Comparison of ENCODE assay signal across 13 cellular contexts in the genomic region with DNA sequence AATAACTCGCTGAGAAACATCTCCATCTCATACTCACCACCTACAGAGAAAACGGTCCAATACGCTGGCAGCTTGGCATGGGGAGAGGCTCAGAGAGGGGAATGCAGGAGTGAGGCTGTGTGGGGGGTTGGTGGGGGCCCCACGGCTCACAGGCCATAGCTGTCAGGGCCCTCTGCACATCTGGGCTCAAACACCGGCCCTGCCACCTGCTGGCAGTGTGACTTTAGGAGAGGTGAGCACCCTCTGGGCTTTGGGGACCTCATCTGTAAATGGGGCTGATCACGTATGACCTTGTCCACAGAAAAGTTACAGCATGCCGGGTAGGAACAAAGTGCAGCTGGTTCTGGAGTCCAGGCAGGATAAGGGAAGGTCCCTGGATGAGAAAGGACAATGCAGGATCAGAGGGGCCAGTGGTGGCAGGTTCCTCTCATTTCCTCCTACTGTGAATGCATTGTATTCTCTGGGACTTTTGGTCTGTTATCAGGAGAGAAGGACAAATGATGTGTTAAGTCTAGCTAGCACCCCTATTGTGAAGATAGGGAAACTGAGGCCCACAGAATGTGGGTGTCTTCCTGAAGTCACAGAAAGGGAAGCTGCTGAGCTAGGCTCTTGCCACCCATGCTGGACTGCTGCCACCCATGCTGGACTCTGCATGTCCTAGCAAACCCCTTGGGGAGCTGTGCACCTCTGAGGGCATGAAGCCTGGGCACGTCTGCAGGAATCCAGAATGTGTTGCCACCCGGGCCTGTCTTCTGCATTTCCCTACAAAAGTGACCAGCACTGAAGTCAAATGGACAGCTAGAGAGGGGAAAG.
DNase-seq lines count a peak whose midpoint lies in the region; ATAC-seq, FAIRE-seq and TF ChIP-seq lines count a peak whose summit lies in the region.
"Had no signal": no experiment of that assay in that cellular context is flagged by ENCODE, and none has a peak within 500 bp of the region (broad histone marks: within the 10 kb centered on the region; RNA-seq: fewer than 3 reads in every experiment).

No MANE protein-coding gene starts in this region.

- intact Hi-C loops in cardiac septum (cut with DNase I), result loop anchor here (5.0 kb wide), 1 partner anchor 126 kb away; no protein-coding TSS in a partner anchor
- intact Hi-C loops in Right ventricle myocardium inferior (cut with DNase I), result no loop called here
- intact Hi-C loops in thyroid gland (cut with DNase I), result no loop called here

- CTCF ChIA-PET in H1 (lab: Charles Lee; ENCODE audit: partially characterized antibody), result interaction anchor here (0.9 to 2.4 kb wide), 11 partner anchors 9 to 178 kb away, joined by 3 to 10 read pairs (median 3); no protein-coding TSS in a partner anchor

- H2BK12ac ChIP-seq in H1 (ENCODE audit: low read depth, low read length), result peak overlapping the region; percentile 9; the same call in 1 of the 2 replicates

- no peak overlapping the region for H4K5ac ChIP-seq in H1 (ENCODE audit: insufficient read length, low read depth, low read length)

- no peak overlapping the region for H4K91ac ChIP-seq in H1 (replicated peaks; ENCODE audit: insufficient read length, low read length)

- no peak for TF ChIP-seq EP300 in H1 (IDR thresholded peaks at IDR 0.05; ENCODE audit: borderline replicate concordance in 1 of 2, low read depth in 2 of 2, low read length in 2 of 2)

- no peaks in the 10 kb centered on the region for H3K23me2 ChIP-seq in H1 (ENCODE audit: low read depth, low read length)

- H4K20me1 ChIP-seq in Loucy (ENCODE audit: insufficient read depth, low read length, poor library complexity, severe bottlenecking) (no peaks in the 10 kb centered on the region), H1 (replicated peaks in 1 of 2; ENCODE audit: control insufficient read depth in 1 of 2, insufficient read depth in 2 of 2, low read length in 2 of 2) (no peaks in the 10 kb centered on the region), GM23248 (ENCODE audit: insufficient read depth) (no peaks in the 10 kb centered on the region)

- no peak for FAIRE-seq in H1 (lab: Jason Lieb, UNC)
- FAIRE-seq: keratinocyte had no signal

- H2AFZ ChIP-seq in Loucy (ENCODE audit: low read length), result peak overlapping the region; percentile 42
- no peak overlapping the region for H2AFZ ChIP-seq in H1 (ENCODE audit: low read length)
- no peak overlapping the region for H2AFZ ChIP-seq in GM23248

- TF ChIP-seq CTCF in Loucy (conservative IDR thresholded peaks at IDR 0.05; ENCODE audit: low read length) (peak; percentile 60), H1 (IDR thresholded peaks at IDR 0.05; ENCODE audit: control extremely low read depth in 1 of 3, insufficient read depth in 1 of 3, low read depth in 1 of 3, low read length in 3 of 3) (0 out of 4 replicates have a peak, but pooled peaks of 1 of the 3 experiments have one; percentile 11), thyroid gland (IDR thresholded peaks at IDR 0.05) (peak in 3 of 6 experiments; percentile 28 to 34 (median 29))

- no peak overlapping the region for H3K14ac ChIP-seq in H1 (ENCODE audit: insufficient read length)

- H3K4ac ChIP-seq in H1 (replicated peaks; ENCODE audit: insufficient read length, low read depth, low read length), result no peak overlapping the region

- no peak overlapping the region for H3K56ac ChIP-seq in H1 (replicated peaks; ENCODE audit: insufficient read length, low read depth, low read length)

- DNase-seq in cardiac septum (ENCODE audit: low spot score) (peak; percentile 50), Right ventricle myocardium inferior (ENCODE audit: missing footprints) (no peak), H1 (ENCODE audit: low read depth in 1 of 2, low spot score in 2 of 2) (no peak), thyroid gland (peak; percentile 35 to 43), NCI-H1048 (lab: John Stamatoyannopoulos, UW) (no peak), GM23248 (no peak), NCI-H1417 treated with DMSO at 0.1 percent for 48 hours (lab: John Stamatoyannopoulos, UW) (no peak)
- DNase-seq: esophagus squamous epithelium, NCI-H510A, transverse colon had no signal

- H3K36me3 ChIP-seq in Loucy (ENCODE audit: insufficient read depth, low read length), result no peaks in the 10 kb centered on the region
- H3K36me3 ChIP-seq in H1 (ENCODE audit: control insufficient read depth in 2 of 4, insufficient read depth in 4 of 4, low read length in 3 of 4), result no peaks in the 10 kb centered on the region
- no peaks in the 10 kb centered on the region for H3K36me3 ChIP-seq in thyroid gland
- no peaks in the 10 kb centered on the region for H3K36me3 ChIP-seq in GM23248 (ENCODE audit: low read depth)
- H3K36me3 ChIP-seq: breast epithelium, esophagus squamous epithelium, transverse colon had no signal

- H3K4me3 ChIP-seq in Loucy (ENCODE audit: low read length, poor library complexity, severe bottlenecking), result no peak overlapping the region
- no peak overlapping the region for H3K4me3 ChIP-seq in H1 (ENCODE audit: extremely low read depth in 1 of 4, insufficient read depth in 2 of 4, low read depth in 3 of 4, low read length in 4 of 4)
- no peak overlapping the region for H3K4me3 ChIP-seq in thyroid gland (replicated peaks in 1 of 3)
- no peak overlapping the region for H3K4me3 ChIP-seq in GM23248
- H3K4me3 ChIP-seq: breast epithelium, esophagus squamous epithelium, transverse colon had no signal

- no peak overlapping the region for H3K9ac ChIP-seq in Loucy (ENCODE audit: low read depth, low read length, poor library complexity, severe bottlenecking)
- no peak overlapping the region for H3K9ac ChIP-seq in H1 (replicated peaks in 1 of 4; ENCODE audit: extremely low read depth in 1 of 4, low read depth in 3 of 4, low read length in 3 of 4)
- H3K9ac ChIP-seq in GM23248, result no peak overlapping the region

- no peaks in the 10 kb centered on the region for H3K79me1 ChIP-seq in H1 (ENCODE audit: low read depth, low read length)

- H2BK5ac ChIP-seq in H1 (ENCODE audit: low read depth, low read length), result no peak overlapping the region

- no peak overlapping the region for H3K18ac ChIP-seq in H1 (ENCODE audit: extremely low read depth, low read length)

- H2BK15ac ChIP-seq in H1 (ENCODE audit: low read length), result 0 out of 2 replicates have a peak overlapping the region, but pooled peaks have one; percentile 8

- H3K27ac ChIP-seq in H1 (ENCODE audit: low read depth, low read length) (no peak overlapping the region), thyroid gland (no peak overlapping the region), GM23248 (no peak overlapping the region)
- H3K27ac ChIP-seq: breast epithelium, esophagus squamous epithelium had no signal

- H3K27me3 ChIP-seq in Loucy (ENCODE audit: insufficient read depth, low read length, poor library complexity, severe bottlenecking), result no peaks in the 10 kb centered on the region
- H3K27me3 ChIP-seq in H1 (replicated peaks in 1 of 4; ENCODE audit: control insufficient read depth in 3 of 4, extremely low read depth in 1 of 4, insufficient read depth in 3 of 4, low read length in 3 of 4), result no peaks in the 10 kb centered on the region
- no peaks in the 10 kb centered on the region for H3K27me3 ChIP-seq in thyroid gland
- H3K27me3 ChIP-seq in GM23248 (replicated peaks; ENCODE audit: insufficient read depth), result no peaks in the 10 kb centered on the region
- H3K27me3 ChIP-seq: breast epithelium, esophagus squamous epithelium, transverse colon had no signal

- H2BK20ac ChIP-seq in H1 (ENCODE audit: low read length), result no peak overlapping the region

- H3K9me2 ChIP-seq in Loucy (replicated peaks; ENCODE audit: low read depth, low read length) (no peaks in the 10 kb centered on the region), GM23248 (ENCODE audit: insufficient read depth) (no peaks in the 10 kb centered on the region)

- peak; percentile 4 to 19; a peak in 1 of 4 replicates for TF ChIP-seq RAD21 in H1 (IDR thresholded peaks at IDR 0.05 in 1 of 2, conservative IDR thresholded peaks at IDR 0.05 in 1 of 2; ENCODE audit: low read depth in 2 of 2, low read length in 2 of 2)

- H3K9me3 ChIP-seq in Loucy (ENCODE audit: insufficient read depth, low read depth, low read length), result no peaks in the 10 kb centered on the region
- no peaks in the 10 kb centered on the region for H3K9me3 ChIP-seq in H1 (ENCODE audit: insufficient read depth in 2 of 2, low read depth in 1 of 2, low read length in 1 of 2)
- H3K9me3 ChIP-seq in thyroid gland, result no peaks in the 10 kb centered on the region
- H3K9me3 ChIP-seq in GM23248 (ENCODE audit: low read depth), result no peaks in the 10 kb centered on the region
- H3K9me3 ChIP-seq: breast epithelium, esophagus squamous epithelium, transverse colon had no signal

- H3K4me2 ChIP-seq in Loucy (ENCODE audit: low read depth, low read length, poor library complexity, severe bottlenecking) (no peak overlapping the region), H1 (ENCODE audit: insufficient read depth in 1 of 2, low read depth in 2 of 2, low read length in 2 of 2) (no peak overlapping the region), GM23248 (ENCODE audit: unreplicated experiment) (no peak overlapping the region)

- no peaks in the 10 kb centered on the region for H3F3A ChIP-seq in Loucy (ENCODE audit: low read depth)
- H3F3A ChIP-seq in GM23248 (ENCODE audit: insufficient read depth), result no peaks in the 10 kb centered on the region

- H3K4me1 ChIP-seq in Loucy (ENCODE audit: insufficient read depth, low read length, poor library complexity, severe bottlenecking) (peaks cover 29% of the 10 kb centered on the region), H1 (replicated peaks in 1 of 4; ENCODE audit: control insufficient read depth in 3 of 4, insufficient read depth in 4 of 4, low read length in 3 of 4) (no peaks in the 10 kb centered on the region; a peak in 1 of 7 replicates), thyroid gland (peaks cover 20 to 32% of the 10 kb centered on the region in 2 donors), GM23248 (ENCODE audit: insufficient read depth) (no peaks in the 10 kb centered on the region)
- H3K4me1 ChIP-seq: breast epithelium had no signal

- H4K8ac ChIP-seq in H1 (ENCODE audit: extremely low read depth, insufficient read depth, low read length), result no peak overlapping the region

- POLR2A ChIA-PET in H1 (lab: Charles Lee; ENCODE audit: partially characterized antibody), result no interaction called here

- no peak overlapping the region for H2BK120ac ChIP-seq in H1 (replicated peaks; ENCODE audit: low read depth, low read length)

- no peak for ATAC-seq in Right ventricle myocardium inferior

- H2AK5ac ChIP-seq in H1 (ENCODE audit: low read depth, low read length), result no peak overlapping the region

- in situ Hi-C loops in GM23248 (cut with MboI), result no loop called here

- 92% methylated on average over 8 of the region's 9 CpGs; no CpG with 5 or more reads in 1 of the 2 experiments for WGBS in H1 (ENCODE audit: extremely low coverage in 1 of 2, insufficient coverage in 1 of 2, insufficient read length in 1 of 2, insufficient replicate concordance in 2 of 2, low coverage in 1 of 2, low lambda C conversion rate in 2 of 2, missing lambda C conversion rate in 1 of 2), 2 experiments
- WGBS in thyroid gland, 2 donors, result 42 to 55% methylated on average over 6 to 9 of the region's 9 CpGs
- WGBS in GM23248 (ENCODE audit: low coverage in 1 of 2, low lambda C conversion rate in 2 of 2, missing lambda C conversion rate in 2 of 2), 2 experiments, result 77 to 87% methylated on average over 9 of the region's 9 CpGs

- no peaks in the 10 kb centered on the region for H3K79me2 ChIP-seq in Loucy (ENCODE audit: insufficient read depth, low read length)
- no peaks in the 10 kb centered on the region for H3K79me2 ChIP-seq in H1 (ENCODE audit: control insufficient read depth in 1 of 2, insufficient read depth in 2 of 2, low read length in 2 of 2)
- no peaks in the 10 kb centered on the region for H3K79me2 ChIP-seq in GM23248 (ENCODE audit: insufficient read depth)

- no peak for TF ChIP-seq POLR2A in H1 (IDR thresholded peaks at IDR 0.05; ENCODE audit: control extremely low read depth in 1 of 2, low read depth in 2 of 2, low read length in 2 of 2)
- TF ChIP-seq POLR2A in thyroid gland (IDR thresholded peaks at IDR 0.05), result no peak

- no peak overlapping the region for H3K23ac ChIP-seq in H1 (ENCODE audit: insufficient read length)

Comparison
In these comparisons a context has a peak if more than half of its experiments do, and no peak if none do; other contexts are left out.
1. DNase-seq: peak in cardiac septum (single experiment) and thyroid gland (2 of 2); none in Right ventricle myocardium inferior (single experiment), H1 (0 of 2), NCI-H1048 (single experiment), GM23248 (single experiment) and NCI-H1417 treated with DMSO at 0.1 percent for 48 hours (single experiment).